In the genomic region with DNA sequence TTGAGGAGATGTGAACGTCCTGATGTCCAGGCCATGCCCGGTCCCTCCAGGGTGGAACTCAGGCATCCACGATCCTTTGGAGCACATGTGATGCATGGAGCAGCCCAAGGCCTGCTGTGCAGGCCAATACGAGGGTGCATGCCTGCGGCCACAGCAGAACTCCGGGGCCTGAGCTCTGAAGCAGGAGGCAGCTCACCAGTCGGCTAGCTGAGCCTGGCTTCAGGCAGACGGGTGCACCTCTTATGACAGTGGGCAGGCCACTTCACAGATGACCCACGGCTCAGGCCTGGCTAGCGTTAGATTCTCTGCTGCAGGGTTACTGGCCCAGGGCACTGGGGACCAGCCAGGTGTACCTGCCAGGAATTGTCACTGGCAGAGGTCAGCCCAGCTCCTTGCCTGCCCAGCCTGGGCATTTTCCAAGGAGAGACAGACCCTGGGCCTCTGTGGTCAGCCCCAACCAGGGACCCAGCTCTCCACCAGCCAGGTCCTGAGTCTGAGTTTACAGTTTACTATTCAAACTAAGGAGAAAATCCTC, we compare ENCODE assay signal across 22 cellular contexts. TPM values are rescaled to one million over a fixed set of nuclear protein-coding genes. Genes with fewer than 3 reads are reported as not detected.
DNase-seq lines count a peak whose midpoint lies in the region; ATAC-seq and TF ChIP-seq lines count a peak whose summit lies in the region.
"Had no signal": no experiment of that assay in that cellular context is flagged by ENCODE, and none has a peak within 500 bp of the region (broad histone marks: within the 10 kb centered on the region; RNA-seq: fewer than 3 reads in every experiment).

No MANE protein-coding gene starts in this region.

- no peaks in the 10 kb centered on the region for H3K9me3 ChIP-seq in heart left ventricle
- H3K9me3 ChIP-seq in upper lobe of left lung, result no peaks in the 10 kb centered on the region
- no peaks in the 10 kb centered on the region for H3K9me3 ChIP-seq in effector memory CD4-positive, alpha-beta T cell (ENCODE audit: control insufficient read depth, low read length)

- peaks cover 0 to 70% (median 27%) of the 10 kb centered on the region in 12 donors for H3K4me1 ChIP-seq in heart left ventricle
- H3K4me1 ChIP-seq in upper lobe of left lung, result peaks cover 0 to 10% (median 5%) of the 10 kb centered on the region in 4 donors
- H3K4me1 ChIP-seq in effector memory CD4-positive, alpha-beta T cell (ENCODE audit: control insufficient read depth, insufficient read depth, low read length, poor library complexity, severe bottlenecking), result no peaks in the 10 kb centered on the region
- H3K4me1 ChIP-seq: Caco-2 had no signal

- 62 to 79% (median 72%) methylated on average over 7 to 10 of the region's 10 CpGs for WGBS in heart left ventricle, 4 donors
- WGBS in upper lobe of left lung, 2 donors, result 60 to 95% methylated on average over 1 to 9 of the region's 10 CpGs

- intact Hi-C loops in heart left ventricle (cut with DNase I), result loop anchor here in 7 of 10 donors (2.0 to 10.0 kb wide), 7 partner anchors 41 to 133 kb away; no protein-coding TSS in a partner anchor
- intact Hi-C loops in posterior vena cava (cut with DNase I), result no loop called here

- H3K4me3 Mint-ChIP-seq in progenitor cell of endocrine pancreas (ENCODE audit: low read depth), result no peak overlapping the region
- H3K4me3 Mint-ChIP-seq: activated CD8-positive, alpha-beta T cell treated with anti-CD3 and anti-CD28 coated beads for 36 hours; activated naive CD8-positive, alpha-beta T cell treated with anti-CD3 and anti-CD28 coated beads for 36 hours; activated T-cell treated with anti-CD3 and anti-CD28 coated beads, Interleukin-2, amount 50 U/mL, for 4 hours; naive B cell had no signal

- TF ChIP-seq POLR2A in heart left ventricle (IDR thresholded peaks at IDR 0.05) (no peak), upper lobe of left lung (IDR thresholded peaks at IDR 0.05) (no peak)

- H3K4me1 Mint-ChIP-seq in progenitor cell of endocrine pancreas (ENCODE audit: low read depth), result no peaks in the 10 kb centered on the region
- H3K4me1 Mint-ChIP-seq: activated naive CD8-positive, alpha-beta T cell treated with anti-CD3 and anti-CD28 coated beads for 36 hours had no signal

- H3K36me3 ChIP-seq in heart left ventricle (peaks cover 0 to 6% (median 0%) of the 10 kb centered on the region in 9 donors), upper lobe of left lung (no peaks in the 10 kb centered on the region)
- no peaks in the 10 kb centered on the region for H3K36me3 ChIP-seq in effector memory CD4-positive, alpha-beta T cell (ENCODE audit: control insufficient read depth, insufficient read depth, low read length)
- H3K36me3 ChIP-seq: brain microvascular endothelial cell had no signal

- TF ChIP-seq EP300 in upper lobe of left lung (IDR thresholded peaks at IDR 0.05), result no peak

- ATAC-seq in heart left ventricle, result peak in 2 of 4 donors; percentile 1 to 2
- ATAC-seq in upper lobe of left lung (ENCODE audit: low FRiP score in 2 of 2), result no peak
- ATAC-seq: activated CD8-positive, alpha-beta T cell treated with anti-CD3 and anti-CD28 coated beads for 36 hours; activated T-cell treated with anti-CD3 and anti-CD28 coated beads, Interleukin-2, amount 50 U/mL, for 4 hours; HCT116 had no signal

- H3K27me3 Mint-ChIP-seq in progenitor cell of endocrine pancreas, result peaks cover 2% of the 10 kb centered on the region
- H3K27me3 Mint-ChIP-seq: activated CD8-positive, alpha-beta T cell treated with anti-CD3 and anti-CD28 coated beads for 36 hours; activated naive CD8-positive, alpha-beta T cell treated with anti-CD3 and anti-CD28 coated beads for 36 hours; naive B cell had no signal

- DNase-seq in cerebellar cortex (ENCODE audit: low spot score) (peak; percentile 39), heart left ventricle (peak in 2 of 5 donors; percentile 15 to 32), posterior vena cava (ENCODE audit: low spot score) (peak; percentile 75), upper lobe of left lung (peak; percentile 18 to 50), progenitor cell of endocrine pancreas (ENCODE audit: low spot score, unreplicated experiment) (no peak)
- no peak for DNase-seq in activated naive CD4-positive, alpha-beta T cell treated with anti-CD3 and anti-CD28 coated beads, Interleukin-2, amount 50 U/mL, for 16 hours
- no peak for DNase-seq in effector memory CD4-positive, alpha-beta T cell
- DNase-seq: activated CD8-positive, alpha-beta T cell treated with anti-CD3 and anti-CD28 coated beads for 36 hours; activated naive CD8-positive, alpha-beta T cell treated with anti-CD3 and anti-CD28 coated beads for 36 hours; activated T-cell treated with anti-CD3 and anti-CD28 coated beads, Interleukin-2, amount 50 U/mL, for 4 hours; AML-193; brain microvascular endothelial cell; KBM-7; MV-4-11; naive B cell; NCI-H2029; NCI-H446; NK-92 treated with Interleukin-12 subunit alpha and Interleukin-12 subunit beta, amount 100 ng/mL, for 24 hours; stimulated activated CD4-positive, alpha-beta T cell treated with anti-CD3 and anti-CD28 coated beads, Interleukin-15, amount 100 ng/mL, for 24 hours; stimulated activated naive CD4-positive, alpha-beta T cell had no signal

- no peaks in the 10 kb centered on the region for H3K36me3 Mint-ChIP-seq in progenitor cell of endocrine pancreas (ENCODE audit: insufficient read depth)
- H3K36me3 Mint-ChIP-seq: activated naive CD8-positive, alpha-beta T cell treated with anti-CD3 and anti-CD28 coated beads for 36 hours; naive B cell had no signal

- H3K9me3 Mint-ChIP-seq in progenitor cell of endocrine pancreas (ENCODE audit: low read depth), result no peaks in the 10 kb centered on the region
- H3K9me3 Mint-ChIP-seq: activated CD8-positive, alpha-beta T cell treated with anti-CD3 and anti-CD28 coated beads for 36 hours; activated naive CD8-positive, alpha-beta T cell treated with anti-CD3 and anti-CD28 coated beads for 36 hours had no signal

- H3K27ac Mint-ChIP-seq in progenitor cell of endocrine pancreas, result no peak overlapping the region
- H3K27ac Mint-ChIP-seq: activated CD8-positive, alpha-beta T cell treated with anti-CD3 and anti-CD28 coated beads for 36 hours; activated naive CD8-positive, alpha-beta T cell treated with anti-CD3 and anti-CD28 coated beads for 36 hours had no signal

- TF ChIP-seq CTCF in heart left ventricle (IDR thresholded peaks at IDR 0.05), result no peak
- TF ChIP-seq CTCF in upper lobe of left lung (IDR thresholded peaks at IDR 0.05), result no peak
- TF ChIP-seq CTCF in progenitor cell of endocrine pancreas (IDR thresholded peaks at IDR 0.05; ENCODE audit: unreplicated experiment), result no peak

- H3K4me3 ChIP-seq in heart left ventricle (no peak overlapping the region), upper lobe of left lung (no peak overlapping the region)
- no peak overlapping the region for H3K4me3 ChIP-seq in effector memory CD4-positive, alpha-beta T cell (ENCODE audit: insufficient read depth, low read depth, low read length, poor library complexity, severe bottlenecking)

- H3K27me3 ChIP-seq in heart left ventricle, result no peaks in the 10 kb centered on the region
- no peaks in the 10 kb centered on the region for H3K27me3 ChIP-seq in upper lobe of left lung
- H3K27me3 ChIP-seq in effector memory CD4-positive, alpha-beta T cell (replicated peaks; ENCODE audit: control insufficient read depth, insufficient read depth, low read length, poor library complexity, severe bottlenecking), result no peaks in the 10 kb centered on the region
- H3K27me3 ChIP-seq: brain microvascular endothelial cell had no signal

- H3K27ac ChIP-seq in heart left ventricle (peak overlapping the region in 11 of 12 donors; percentile 35 to 78 (median 50)), upper lobe of left lung (no peak overlapping the region)
- H3K27ac ChIP-seq in effector memory CD4-positive, alpha-beta T cell (ENCODE audit: insufficient read depth, low read length, poor library complexity, severe bottlenecking), result no peak overlapping the region
- H3K27ac ChIP-seq: brain microvascular endothelial cell had no signal

RNA-seq across cellular contexts. Expression of gene INPP5A, which starts 29.6 kb away (rescaled TPM):
- total RNA-seq in heart left ventricle (100 to 1,000 TPM in 6 of 9 donors, 10 to 100 TPM in 3; 78.1 to 179 (median 113) TPM), posterior vena cava (100 to 1,000 TPM in 1 of 2 donors, 10 to 100 TPM in 1; 65.2 to 102 TPM), upper lobe of left lung (10 to 100 TPM; 28.6 to 81.7 (median 44.8) TPM), progenitor cell of endocrine pancreas (30.0 and 30.6 TPM in 2 replicates)
- polyA plus RNA-seq in heart left ventricle, result 10 to 100 TPM; 38.6 to 60.1 TPM

Comparison
In these comparisons a context has a peak if more than half of its experiments do, and no peak if none do; other contexts are left out.
1. DNase-seq: peak in cerebellar cortex (single experiment), posterior vena cava (single experiment) and upper lobe of left lung (2 of 2); none in activated naive CD4-positive, alpha-beta T cell treated with anti-CD3 and anti-CD28 coated beads, Interleukin-2, amount 50 U/mL, for 16 hours (single experiment), progenitor cell of endocrine pancreas (single experiment) and effector memory CD4-positive, alpha-beta T cell (0 of 3).
2. H3K27ac ChIP-seq: peak in heart left ventricle (11 of 12); none in upper lobe of left lung (0 of 4) and effector memory CD4-positive, alpha-beta T cell (single experiment).
3. intact Hi-C loops: an anchor here in heart left ventricle (2.0 to 10.0 kb wide); none called in posterior vena cava.